ENCODE assay signal across 12 cellular contexts in the genomic region with DNA sequence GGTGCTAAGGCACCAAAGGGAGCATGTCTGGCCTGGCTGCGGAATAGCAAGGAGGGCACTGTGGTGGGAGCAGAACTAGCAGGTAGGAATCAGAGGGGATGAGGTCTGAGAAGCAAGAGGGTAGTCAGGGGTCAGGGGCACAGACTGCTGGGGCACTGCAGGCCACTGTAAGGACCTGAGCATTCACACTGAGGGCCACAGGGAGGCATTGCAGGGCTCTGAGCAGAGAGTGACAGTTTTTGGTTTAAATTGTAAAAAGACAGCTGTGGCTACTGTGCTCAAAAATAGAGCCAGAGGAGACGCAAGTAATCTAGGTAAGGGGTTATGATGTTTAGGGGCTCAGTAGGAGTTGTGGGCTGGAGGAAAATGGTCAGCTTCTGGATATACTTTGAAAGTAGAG. TPM values are rescaled to one million over a fixed set of nuclear protein-coding genes. Genes with fewer than 3 reads are reported as not detected.
DNase-seq lines count a peak whose midpoint lies in the region; ATAC-seq, FAIRE-seq and TF ChIP-seq lines count a peak whose summit lies in the region.
"Had no signal": no experiment of that assay in that cellular context is flagged by ENCODE, and none has a peak within 500 bp of the region (broad histone marks: within the 10 kb centered on the region; RNA-seq: fewer than 3 reads in every experiment).

No MANE protein-coding gene starts in this region.

- TF ChIP-seq CTCF in neural progenitor cell (IDR thresholded peaks at IDR 0.05), result no peak

- H3K4me2 ChIP-seq in neural progenitor cell, result no peak overlapping the region

- H3K9me3 ChIP-seq in duodenal mucosa (ENCODE audit: control insufficient read depth in 1 of 2, low read length in 2 of 2), result no peaks in the 10 kb centered on the region
- no peaks in the 10 kb centered on the region for H3K9me3 ChIP-seq in skeletal muscle tissue (ENCODE audit: control insufficient read depth in 3 of 3, low read length in 3 of 3)
- H3K9me3 ChIP-seq in neural progenitor cell (ENCODE audit: low read depth), result no peaks in the 10 kb centered on the region

- no peaks in the 10 kb centered on the region for H4K20me1 ChIP-seq in neural progenitor cell (ENCODE audit: low read depth)

- H3K36me3 Mint-ChIP-seq in T-helper 1 cell treated with Interleukin-12 subunit alpha and Interleukin-12 subunit beta and Interleukin-4 antibody, amounts not matched to agents 30 μg/mL and 1 μg/mL, for 36 hours (ENCODE audit: low read depth), result peaks cover 66% of the 10 kb centered on the region
- no peaks in the 10 kb centered on the region for H3K36me3 Mint-ChIP-seq in neural progenitor cell

- no peaks in the 10 kb centered on the region for H3K27me3 ChIP-seq in duodenal mucosa (ENCODE audit: control insufficient read depth in 1 of 2, insufficient read depth in 2 of 2, low read length in 2 of 2)
- H3K27me3 ChIP-seq in skeletal muscle tissue (ENCODE audit: control insufficient read depth in 3 of 3, insufficient read depth in 3 of 3, low read length in 3 of 3), result no peaks in the 10 kb centered on the region
- H3K27me3 ChIP-seq in neural progenitor cell, result no peaks in the 10 kb centered on the region

- no peaks in the 10 kb centered on the region for H3K27me3 Mint-ChIP-seq in T-helper 1 cell treated with Interleukin-12 subunit alpha and Interleukin-12 subunit beta and Interleukin-4 antibody, amounts not matched to agents 30 μg/mL and 1 μg/mL, for 36 hours (ENCODE audit: low read depth)
- H3K27me3 Mint-ChIP-seq in neural progenitor cell (ENCODE audit: insufficient read depth, low read depth), result no peaks in the 10 kb centered on the region

- FAIRE-seq in urothelium cell line (lab: Jason Lieb, UNC), result no peak
- FAIRE-seq: A204.1 had no signal

- no peak overlapping the region for H2AFZ ChIP-seq in neural progenitor cell (replicated peaks)

- H3K4me3 ChIP-seq in duodenal mucosa (ENCODE audit: low read depth in 1 of 2, low read length in 2 of 2) (peak overlapping the region; percentile 57 to 63), skeletal muscle tissue (ENCODE audit: low read length in 3 of 3) (peak overlapping the region in 1 of 3 donors; percentile 10), neural progenitor cell (no peak overlapping the region)

- H3K4me3 Mint-ChIP-seq in T-helper 1 cell treated with Interleukin-12 subunit alpha and Interleukin-12 subunit beta and Interleukin-4 antibody, amounts not matched to agents 30 μg/mL and 1 μg/mL, for 36 hours, result peak overlapping the region; percentile 81
- no peak overlapping the region for H3K4me3 Mint-ChIP-seq in neural progenitor cell

- H3K9me3 Mint-ChIP-seq in T-helper 1 cell treated with Interleukin-12 subunit alpha and Interleukin-12 subunit beta and Interleukin-4 antibody, amounts not matched to agents 30 μg/mL and 1 μg/mL, for 36 hours, result no peaks in the 10 kb centered on the region
- H3K9me3 Mint-ChIP-seq in neural progenitor cell, result no peaks in the 10 kb centered on the region

- no peaks in the 10 kb centered on the region for H3F3A ChIP-seq in neural progenitor cell (ENCODE audit: low read depth)

- no peak for ATAC-seq in GM21619 (IDR thresholded peaks at IDR 0.05; ENCODE audit: unreplicated experiment)

- H3K27ac ChIP-seq in duodenal mucosa (ENCODE audit: low read depth, low read length) (no peak overlapping the region), skeletal muscle tissue (ENCODE audit: low read depth, low read length) (peak overlapping the region; percentile 8), neural progenitor cell (no peak overlapping the region)

- H3K4me1 ChIP-seq in duodenal mucosa (ENCODE audit: control insufficient read depth in 1 of 2, insufficient read depth in 2 of 2, low read length in 2 of 2), result peaks cover 19 to 26% of the 10 kb centered on the region in 2 donors
- H3K4me1 ChIP-seq in skeletal muscle tissue (ENCODE audit: control insufficient read depth in 3 of 3, insufficient read depth in 3 of 3, low read length in 3 of 3), result peaks cover 6 to 22% (median 6%) of the 10 kb centered on the region in 3 donors
- no peaks in the 10 kb centered on the region for H3K4me1 ChIP-seq in neural progenitor cell

- H3K36me3 ChIP-seq in duodenal mucosa (ENCODE audit: control insufficient read depth in 1 of 2, insufficient read depth in 2 of 2, low read length in 2 of 2) (no peaks in the 10 kb centered on the region), skeletal muscle tissue (ENCODE audit: control insufficient read depth in 3 of 3, insufficient read depth in 3 of 3, low read length in 3 of 3) (no peaks in the 10 kb centered on the region), neural progenitor cell (no peaks in the 10 kb centered on the region)

- DNase-seq in T-helper 1 cell (no peak), MV-4-11 (lab: John Stamatoyannopoulos, UW) (peak; percentile 10), urothelium cell line (ENCODE audit: low spot score) (no peak), neural progenitor cell (ENCODE audit: low spot score) (no peak)
- DNase-seq: activated CD4-positive, alpha-beta T cell treated with anti-CD3 and anti-CD28 coated beads for 4 hours; cerebellar nuclear complex had no signal

- H3K4me1 Mint-ChIP-seq in T-helper 1 cell treated with Interleukin-12 subunit alpha and Interleukin-12 subunit beta and Interleukin-4 antibody, amounts not matched to agents 30 μg/mL and 1 μg/mL, for 36 hours (ENCODE audit: low read depth), result peaks cover 80% of the 10 kb centered on the region
- no peaks in the 10 kb centered on the region for H3K4me1 Mint-ChIP-seq in neural progenitor cell

- H3K27ac Mint-ChIP-seq in T-helper 1 cell treated with Interleukin-12 subunit alpha and Interleukin-12 subunit beta and Interleukin-4 antibody, amounts not matched to agents 30 μg/mL and 1 μg/mL, for 36 hours, result peak overlapping the region; percentile 88
- no peak overlapping the region for H3K27ac Mint-ChIP-seq in neural progenitor cell

- no peaks in the 10 kb centered on the region for H3K79me2 ChIP-seq in neural progenitor cell (ENCODE audit: low read depth)

- H3K9ac ChIP-seq in duodenal mucosa (ENCODE audit: low read depth in 1 of 2, low read length in 2 of 2), result peak overlapping the region; percentile 43 to 64
- peak overlapping the region in 1 of 3 donors; percentile 41 for H3K9ac ChIP-seq in skeletal muscle tissue (ENCODE audit: low read depth in 1 of 3, low read length in 3 of 3)
- no peak overlapping the region for H3K9ac ChIP-seq in neural progenitor cell

RNA-seq across cellular contexts. Expression of gene ARHGAP25, which starts 41.5 kb away (rescaled TPM):
- total RNA-seq in skeletal muscle tissue, result 4.7 TPM
- total RNA-seq in neural progenitor cell (ENCODE audit: low replicate concordance), result 3.0 and 5.8 TPM in 2 replicates
- total RNA-seq: HT1080 had no signal
